Comparison of ENCODE assay signal across 10 cellular contexts in the genomic region with DNA sequence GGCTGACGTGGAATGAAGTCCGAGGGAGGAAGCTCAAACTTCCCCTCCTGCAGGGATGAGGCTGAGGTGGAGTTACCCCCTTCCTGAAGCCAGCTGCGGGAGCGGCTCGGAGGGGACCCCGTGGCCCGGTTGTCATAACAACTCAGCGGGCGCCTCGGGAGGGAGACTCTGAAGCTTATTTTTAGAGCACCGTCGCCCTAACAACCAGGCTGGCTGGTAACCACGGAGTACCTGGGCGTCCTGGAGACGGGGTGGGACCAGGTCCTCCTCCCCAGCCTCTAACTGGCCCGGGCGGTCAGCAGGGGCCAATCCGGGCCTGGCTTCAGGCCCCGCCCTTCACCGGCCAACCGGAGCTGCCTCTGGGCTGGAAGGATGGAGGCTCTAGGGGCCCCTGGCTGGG. TPM values are rescaled to one million over a fixed set of nuclear protein-coding genes. Genes with fewer than 3 reads are reported as not detected.
DNase-seq lines count a peak whose midpoint lies in the region; ATAC-seq and TF ChIP-seq lines count a peak whose summit lies in the region.
"Had no signal": no experiment of that assay in that cellular context is flagged by ENCODE, and none has a peak within 500 bp of the region (broad histone marks: within the 10 kb centered on the region; RNA-seq: fewer than 3 reads in every experiment).

No MANE protein-coding gene starts in this region.

- peaks cover 0 to 4% of the 10 kb centered on the region in 2 donors for H3K9me3 Mint-ChIP-seq in activated naive CD4-positive, alpha-beta T cell treated with anti-CD3 and anti-CD28 coated beads, Interleukin-2, amount 50 U/mL, for 72 hours
- H3K9me3 Mint-ChIP-seq in activated naive CD4-positive, alpha-beta T cell treated with anti-CD3 and anti-CD28 coated beads, Interleukin-2, amount 10 ng/mL, durations not matched to agents 7 days and 5 days = no peaks in the 10 kb centered on the region
- H3K9me3 Mint-ChIP-seq in activated CD8-positive, alpha-beta T cell treated with anti-CD3 and anti-CD28 coated beads, Interleukin-2, amount 10 ng/mL, durations not matched to agents 7 days and 5 days (ENCODE audit: insufficient read depth) = no peaks in the 10 kb centered on the region

- TF ChIP-seq CTCF in testis (IDR thresholded peaks at IDR 0.05) = no peak

- no peak overlapping the region for H3K27ac Mint-ChIP-seq in activated naive CD4-positive, alpha-beta T cell treated with anti-CD3 and anti-CD28 coated beads, Interleukin-2, amount 50 U/mL, for 72 hours
- H3K27ac Mint-ChIP-seq in activated naive CD4-positive, alpha-beta T cell treated with anti-CD3 and anti-CD28 coated beads, Interleukin-2, amount 10 ng/mL, durations not matched to agents 7 days and 5 days = no peak overlapping the region
- no peak overlapping the region for H3K27ac Mint-ChIP-seq in activated CD8-positive, alpha-beta T cell treated with anti-CD3 and anti-CD28 coated beads, Interleukin-2, amount 10 ng/mL, durations not matched to agents 7 days and 5 days

- H3K27me3 ChIP-seq in iPS DF 6.9 (ENCODE audit: control insufficient read depth, insufficient read depth, low read length) (no peaks in the 10 kb centered on the region), testis (no peaks in the 10 kb centered on the region)

- no peaks in the 10 kb centered on the region for H3K9me3 ChIP-seq in iPS DF 6.9 (ENCODE audit: control insufficient read depth, insufficient read depth, low read length)
- H3K9me3 ChIP-seq in testis = no peaks in the 10 kb centered on the region

- no peak overlapping the region for H3K4me3 Mint-ChIP-seq in activated naive CD4-positive, alpha-beta T cell treated with anti-CD3 and anti-CD28 coated beads, Interleukin-2, amount 10 ng/mL, durations not matched to agents 7 days and 5 days
- no peak overlapping the region for H3K4me3 Mint-ChIP-seq in activated CD8-positive, alpha-beta T cell treated with anti-CD3 and anti-CD28 coated beads, Interleukin-2, amount 10 ng/mL, durations not matched to agents 7 days and 5 days

- CTCF ChIA-PET in activated naive CD4-positive, alpha-beta T cell treated with anti-CD3 and anti-CD28 coated beads, Interleukin-2, amount 10 ng/mL, durations not matched to agents 7 days and 5 days (lab: Charles Lee) = interaction anchor here (1.2 kb wide), 1 partner anchor 39 kb away, joined by 4 read pairs; no protein-coding TSS in a partner anchor
- CTCF ChIA-PET in activated CD8-positive, alpha-beta T cell treated with anti-CD3 and anti-CD28 coated beads, Interleukin-2, amount 10 ng/mL, durations not matched to agents 7 days and 5 days (lab: Charles Lee) = interaction anchor here (0.6 kb wide), 1 partner anchor 89 kb away, joined by 4 read pairs; no protein-coding TSS in a partner anchor

- H3K36me3 ChIP-seq in iPS DF 6.9 (ENCODE audit: control insufficient read depth, insufficient read depth, low read length) = no peaks in the 10 kb centered on the region
- no peaks in the 10 kb centered on the region for H3K36me3 ChIP-seq in testis (ENCODE audit: low read depth, missing control alignments)

- TF ChIP-seq POLR2A in testis (IDR thresholded peaks at IDR 0.05) = no peak

- peak; percentile 28 to 37 for ATAC-seq in activated naive CD4-positive, alpha-beta T cell treated with anti-CD3 and anti-CD28 coated beads, Interleukin-2, amount 50 U/mL, for 72 hours
- peak; percentile 71 for ATAC-seq in activated CD8-positive, alpha-beta T cell treated with anti-CD3 and anti-CD28 coated beads, Interleukin-2, amount 10 ng/mL, durations not matched to agents 7 days and 5 days
- ATAC-seq in GM21447 (IDR thresholded peaks at IDR 0.05; ENCODE audit: unreplicated experiment) = no peak

- WGBS in iPS DF 6.9 (ENCODE audit: insufficient coverage, insufficient read length) = no CpG with 5 or more reads among the region's 21 CpGs
- 7 to 23% methylated on average over 14 to 21 of the region's 21 CpGs for WGBS in testis, 2 donors

- H3K36me3 Mint-ChIP-seq in activated naive CD4-positive, alpha-beta T cell treated with anti-CD3 and anti-CD28 coated beads, Interleukin-2, amount 50 U/mL, for 72 hours = peaks cover 0 to 8% of the 10 kb centered on the region in 2 donors
- no peaks in the 10 kb centered on the region for H3K36me3 Mint-ChIP-seq in activated naive CD4-positive, alpha-beta T cell treated with anti-CD3 and anti-CD28 coated beads, Interleukin-2, amount 10 ng/mL, durations not matched to agents 7 days and 5 days
- H3K36me3 Mint-ChIP-seq in activated CD8-positive, alpha-beta T cell treated with anti-CD3 and anti-CD28 coated beads, Interleukin-2, amount 10 ng/mL, durations not matched to agents 7 days and 5 days (ENCODE audit: low read depth) = peaks cover 2% of the 10 kb centered on the region

- POLR2A ChIA-PET in activated CD8-positive, alpha-beta T cell treated with anti-CD3 and anti-CD28 coated beads, Interleukin-2, amount 10 ng/mL, durations not matched to agents 7 days and 5 days (lab: Charles Lee) = no interaction called here

- peaks cover 43% of the 10 kb centered on the region for H3K27me3 Mint-ChIP-seq in activated naive CD4-positive, alpha-beta T cell treated with anti-CD3 and anti-CD28 coated beads, Interleukin-2, amount 10 ng/mL, durations not matched to agents 7 days and 5 days
- peaks cover 28% of the 10 kb centered on the region for H3K27me3 Mint-ChIP-seq in activated CD8-positive, alpha-beta T cell treated with anti-CD3 and anti-CD28 coated beads, Interleukin-2, amount 10 ng/mL, durations not matched to agents 7 days and 5 days (ENCODE audit: low read depth)

- H3K4me3 ChIP-seq in iPS DF 6.9 (ENCODE audit: low read length) (no peak overlapping the region), testis (peak overlapping the region in 1 of 2 donors; percentile 9)

- H3K4me1 ChIP-seq in iPS DF 6.9 (ENCODE audit: control insufficient read depth, insufficient read depth, low read length) (no peaks in the 10 kb centered on the region), testis (no peaks in the 10 kb centered on the region)

- intact Hi-C loops in testis (cut with DNase I; ENCODE audit: low total_unique reads) = no loop called here

- no peak overlapping the region for H3K27ac ChIP-seq in iPS DF 6.9 (ENCODE audit: low read length)
- H3K27ac ChIP-seq in testis = no peak overlapping the region

- no peak for DNase-seq in activated naive CD4-positive, alpha-beta T cell treated with anti-CD3 and anti-CD28 coated beads, Interleukin-2, amount 50 U/mL, for 72 hours (ENCODE audit: low spot score in 2 of 2)
- DNase-seq in activated naive CD4-positive, alpha-beta T cell treated with anti-CD3 and anti-CD28 coated beads, Interleukin-2, amount 10 ng/mL, durations not matched to agents 7 days and 5 days = no peak
- peak; percentile 26 for DNase-seq in activated CD8-positive, alpha-beta T cell treated with anti-CD3 and anti-CD28 coated beads, Interleukin-2, amount 10 ng/mL, durations not matched to agents 7 days and 5 days
- DNase-seq in iPS DF 6.9 (ENCODE audit: low read depth, low spot score) (peak; percentile 25), testis (peak; percentile 60), SW 1271 (lab: John Stamatoyannopoulos, UW) (no peak), Kasumi-1 (lab: John Stamatoyannopoulos, UW) (no peak)
- DNase-seq: MM.1S, T-helper 2 cell had no signal

- H3K4me1 Mint-ChIP-seq in activated naive CD4-positive, alpha-beta T cell treated with anti-CD3 and anti-CD28 coated beads, Interleukin-2, amount 10 ng/mL, durations not matched to agents 7 days and 5 days = no peaks in the 10 kb centered on the region
- H3K4me1 Mint-ChIP-seq in activated CD8-positive, alpha-beta T cell treated with anti-CD3 and anti-CD28 coated beads, Interleukin-2, amount 10 ng/mL, durations not matched to agents 7 days and 5 days (ENCODE audit: low read depth) = peaks cover 8% of the 10 kb centered on the region

RNA-seq across cellular contexts. Expression of a gene that starts 27.7 kb away (rescaled TPM):
- total RNA-seq in activated naive CD4-positive, alpha-beta T cell treated with anti-CD3 and anti-CD28 coated beads, Interleukin-2, amount 50 U/mL, for 72 hours = not detected
- not detected for total RNA-seq in activated CD8-positive, alpha-beta T cell treated with anti-CD3 and anti-CD28 coated beads, Interleukin-2, amount 10 ng/mL, durations not matched to agents 7 days and 5 days
- total RNA-seq in testis = 10 to 100 TPM in 1 of 2 donors, 1 to 10 TPM in 1; 9.5 to 13.9 TPM
- 12.9 TPM for polyA plus RNA-seq in testis (ENCODE audit: insufficient read depth, low read depth, low replicate concordance)

RNA-seq across cellular contexts. Expression of a gene that starts 42.7 kb away (rescaled TPM):
- total RNA-seq in activated naive CD4-positive, alpha-beta T cell treated with anti-CD3 and anti-CD28 coated beads, Interleukin-2, amount 50 U/mL, for 72 hours = under 1 TPM; 0.49 to 0.87 TPM
- total RNA-seq in activated CD8-positive, alpha-beta T cell treated with anti-CD3 and anti-CD28 coated beads, Interleukin-2, amount 10 ng/mL, durations not matched to agents 7 days and 5 days = under 1 TPM; 0.24 to 0.26 TPM
- 10 to 100 TPM; 12.3 to 13.5 TPM for total RNA-seq in testis
- polyA plus RNA-seq in testis (ENCODE audit: insufficient read depth, low read depth, low replicate concordance) = 18.5 TPM

RNA-seq across cellular contexts. Expression of a gene that starts 46.8 kb away (rescaled TPM):
- total RNA-seq in activated naive CD4-positive, alpha-beta T cell treated with anti-CD3 and anti-CD28 coated beads, Interleukin-2, amount 50 U/mL, for 72 hours = not detected
- not detected for total RNA-seq in activated CD8-positive, alpha-beta T cell treated with anti-CD3 and anti-CD28 coated beads, Interleukin-2, amount 10 ng/mL, durations not matched to agents 7 days and 5 days
- total RNA-seq in testis = under 1 TPM; 0.39 to 0.43 TPM
- polyA plus RNA-seq in testis (ENCODE audit: insufficient read depth, low read depth, low replicate concordance) = 0.33 TPM

Comparison
In these comparisons a context has a peak if more than half of its experiments do, and no peak if none do; other contexts are left out.
1. DNase-seq: peak in activated CD8-positive, alpha-beta T cell treated with anti-CD3 and anti-CD28 coated beads, Interleukin-2, amount 10 ng/mL, durations not matched to agents 7 days and 5 days (single experiment), iPS DF 6.9 (single experiment) and testis (single experiment); none in activated naive CD4-positive, alpha-beta T cell treated with anti-CD3 and anti-CD28 coated beads, Interleukin-2, amount 50 U/mL, for 72 hours (0 of 2), activated naive CD4-positive, alpha-beta T cell treated with anti-CD3 and anti-CD28 coated beads, Interleukin-2, amount 10 ng/mL, durations not matched to agents 7 days and 5 days (single experiment), SW 1271 (0 of 2) and Kasumi-1 (0 of 2).
2. RNA of a gene that starts 27.7 kb away (total RNA-seq): 9.5 to 13.9 TPM in testis; not detected in activated naive CD4-positive, alpha-beta T cell treated with anti-CD3 and anti-CD28 coated beads, Interleukin-2, amount 50 U/mL, for 72 hours and not detected in activated CD8-positive, alpha-beta T cell treated with anti-CD3 and anti-CD28 coated beads, Interleukin-2, amount 10 ng/mL, durations not matched to agents 7 days and 5 days; every median in the first group is over 10 times any median in the second.
3. RNA of a gene that starts 42.7 kb away (total RNA-seq): 12.3 to 13.5 TPM in testis; 0.49 to 0.87 TPM in activated naive CD4-positive, alpha-beta T cell treated with anti-CD3 and anti-CD28 coated beads, Interleukin-2, amount 50 U/mL, for 72 hours and 0.24 to 0.26 TPM in activated CD8-positive, alpha-beta T cell treated with anti-CD3 and anti-CD28 coated beads, Interleukin-2, amount 10 ng/mL, durations not matched to agents 7 days and 5 days; every median in the first group is over 4 times any median in the second.